Comparison of ENCODE assay signal across 1 cellular context in genomic region chr2:29114514-29114840, GRCh38.
TF ChIP-seq lines count a peak whose summit lies in the region.

No MANE protein-coding gene starts in this region.

TF ChIP-seq in GM12878, 131 proteins besides CTCF, POLR2A, EP300 and RAD21 (continued from another document):
- TF ChIP-seq, protein P1, sequence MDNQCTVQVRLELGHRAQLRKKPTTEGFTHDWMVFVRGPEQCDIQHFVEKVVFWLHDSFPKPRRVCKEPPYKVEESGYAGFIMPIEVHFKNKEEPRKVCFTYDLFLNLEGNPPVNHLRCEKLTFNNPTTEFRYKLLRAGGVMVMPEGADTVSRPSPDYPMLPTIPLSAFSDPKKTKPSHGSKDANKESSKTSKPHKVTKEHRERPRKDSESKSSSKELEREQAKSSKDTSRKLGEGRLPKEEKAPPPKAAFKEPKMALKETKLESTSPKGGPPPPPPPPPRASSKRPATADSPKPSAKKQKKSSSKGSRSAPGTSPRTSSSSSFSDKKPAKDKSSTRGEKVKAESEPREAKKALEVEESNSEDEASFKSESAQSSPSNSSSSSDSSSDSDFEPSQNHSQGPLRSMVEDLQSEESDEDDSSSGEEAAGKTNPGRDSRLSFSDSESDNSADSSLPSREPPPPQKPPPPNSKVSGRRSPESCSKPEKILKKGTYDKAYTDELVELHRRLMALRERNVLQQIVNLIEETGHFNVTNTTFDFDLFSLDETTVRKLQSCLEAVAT (IDR thresholded peaks at IDR 0.05), result peak; percentile 59; the same call in 1 of the 2 replicates
- TF ChIP-seq E4F1 (IDR thresholded peaks at IDR 0.05; ENCODE audit: borderline replicate concordance, partially characterized antibody), result no peak
